9 cellular contexts compared by ENCODE assay signal in genomic region chr15:78059110-78059839, GRCh38. TPM values are rescaled to one million over a fixed set of nuclear protein-coding genes. Genes with fewer than 3 reads are reported as not detected.
A peak's percentile ranks its signal among the peaks of the same experiment; 100 is the strongest.
DNase-seq lines count a peak whose midpoint lies in the region; ATAC-seq and TF ChIP-seq lines count a peak whose summit lies in the region.
"Had no signal": no experiment of that assay in that cellular context is flagged by ENCODE, and none has a peak within 500 bp of the region (broad histone marks: within the 10 kb centered on the region; RNA-seq: fewer than 3 reads in every experiment).

No MANE protein-coding gene starts in this region.

- no peaks in the 10 kb centered on the region for H3K27me3 Mint-ChIP-seq in activated CD4-positive, alpha-beta T cell treated with anti-CD3 and anti-CD28 coated beads, Interleukin-2, amount 10 ng/mL, durations not matched to agents 24 days and 14 days
- no peaks in the 10 kb centered on the region for H3K27me3 Mint-ChIP-seq in T-cell

- no peak for DNase-seq in activated CD4-positive, alpha-beta T cell treated with anti-CD3 and anti-CD28 coated beads, Interleukin-2, amount 10 ng/mL, durations not matched to agents 24 days and 14 days
- DNase-seq in activated CD4-positive, alpha-beta T cell treated with anti-CD3 and anti-CD28 coated beads, Interleukin-2, amount 50 U/mL, for 1 hour, result no peak
- DNase-seq in T-cell (no peak), fibroblast of pulmonary artery (ENCODE audit: low read depth) (peak; percentile 48), superior temporal gyrus (ENCODE audit: extremely low spot score) (peak; percentile 8), T1000 (lab: John Stamatoyannopoulos, UW) (no peak)

- H3K4me3 Mint-ChIP-seq in activated CD4-positive, alpha-beta T cell treated with anti-CD3 and anti-CD28 coated beads, Interleukin-2, amount 10 ng/mL, durations not matched to agents 24 days and 14 days, result no peak overlapping the region
- peak overlapping the region in 1 of 3 donors; percentile 46 for H3K4me3 Mint-ChIP-seq in T-cell

- TF ChIP-seq CTCF in fibroblast of pulmonary artery (IDR thresholded peaks at IDR 0.05; ENCODE audit: low read length, missing control alignments), result no peak

- CTCF ChIA-PET in T-cell (lab: Charles Lee), result interaction anchor here (1.0 to 1.7 kb wide), 3 partner anchors 9 to 20 kb away, joined by 3 to 5 read pairs (median 3); no protein-coding TSS in a partner anchor

- no peak overlapping the region for H3K4me3 ChIP-seq in fibroblast of pulmonary artery (replicated peaks; ENCODE audit: low read depth, low read length)

- POLR2A ChIA-PET in T-cell (lab: Charles Lee), result interaction anchor here (0.6 to 1.0 kb wide), 3 partner anchors 11 to 24 kb away, joined by 3 to 4 read pairs (median 3); no protein-coding TSS in a partner anchor

- ATAC-seq in T-cell (replicated peaks in 1 of 4) (no peak), GM19035 (IDR thresholded peaks at IDR 0.05; ENCODE audit: unreplicated experiment) (no peak), GM21447 (IDR thresholded peaks at IDR 0.05; ENCODE audit: unreplicated experiment) (no peak)

- intact Hi-C loops in activated CD4-positive, alpha-beta T cell treated with anti-CD3 and anti-CD28 coated beads, Interleukin-2, amount 10 ng/mL, durations not matched to agents 24 days and 14 days (cut with micrococcal nuclease), result loop anchor here (1.0 kb wide), 1 partner anchor 9 kb away; no protein-coding TSS in a partner anchor

- peaks cover 8% of the 10 kb centered on the region for H3K36me3 Mint-ChIP-seq in activated CD4-positive, alpha-beta T cell treated with anti-CD3 and anti-CD28 coated beads, Interleukin-2, amount 10 ng/mL, durations not matched to agents 24 days and 14 days (ENCODE audit: low read depth)
- H3K36me3 Mint-ChIP-seq in T-cell, result peaks cover 4% of the 10 kb centered on the region

- H3K9me3 Mint-ChIP-seq in activated CD4-positive, alpha-beta T cell treated with anti-CD3 and anti-CD28 coated beads, Interleukin-2, amount 10 ng/mL, durations not matched to agents 24 days and 14 days, result no peaks in the 10 kb centered on the region
- H3K9me3 Mint-ChIP-seq in T-cell, result no peaks in the 10 kb centered on the region

- peak overlapping the region; percentile 80 for H3K27ac Mint-ChIP-seq in activated CD4-positive, alpha-beta T cell treated with anti-CD3 and anti-CD28 coated beads, Interleukin-2, amount 10 ng/mL, durations not matched to agents 24 days and 14 days
- peak overlapping the region; percentile 95 to 96 for H3K27ac Mint-ChIP-seq in T-cell

- peaks cover 71% of the 10 kb centered on the region for H3K4me1 Mint-ChIP-seq in activated CD4-positive, alpha-beta T cell treated with anti-CD3 and anti-CD28 coated beads, Interleukin-2, amount 10 ng/mL, durations not matched to agents 24 days and 14 days
- peaks cover 64 to 73% (median 73%) of the 10 kb centered on the region in 3 donors for H3K4me1 Mint-ChIP-seq in T-cell

RNA-seq across cellular contexts. Expression of gene TBC1D2B, which starts 18.2 kb away (rescaled TPM):
- total RNA-seq in activated CD4-positive, alpha-beta T cell treated with anti-CD3 and anti-CD28 coated beads, Interleukin-2, amount 10 ng/mL, durations not matched to agents 24 days and 14 days, result 56.8 and 62.3 TPM in 2 replicates
- 100 to 1,000 TPM in 3 of 5 donors, 10 to 100 TPM in 2; 86.1 to 106 (median 101) TPM for total RNA-seq in T-cell

RNA-seq across cellular contexts. Expression of gene SH2D7, which starts 33.1 kb away (rescaled TPM):
- total RNA-seq in activated CD4-positive, alpha-beta T cell treated with anti-CD3 and anti-CD28 coated beads, Interleukin-2, amount 10 ng/mL, durations not matched to agents 24 days and 14 days, result not detected in 2 replicates
- total RNA-seq in T-cell, result not detected
- total RNA-seq: mononuclear cell had no signal

Comparison
In these comparisons a context has a peak if more than half of its experiments do, and no peak if none do; other contexts are left out.
1. DNase-seq: peak in fibroblast of pulmonary artery (single experiment) and superior temporal gyrus (single experiment); none in activated CD4-positive, alpha-beta T cell treated with anti-CD3 and anti-CD28 coated beads, Interleukin-2, amount 10 ng/mL, durations not matched to agents 24 days and 14 days (single experiment), activated CD4-positive, alpha-beta T cell treated with anti-CD3 and anti-CD28 coated beads, Interleukin-2, amount 50 U/mL, for 1 hour (single experiment), T-cell (0 of 34) and T1000 (single experiment).